ENCODE assay signal across 24 cellular contexts in genomic region chrX:31981546-31982062, GRCh38.
"Had no signal": no experiment of that assay in that cellular context is flagged by ENCODE, and none has a peak within 500 bp of the region (broad histone marks: within the 10 kb centered on the region; RNA-seq: fewer than 3 reads in every experiment).

No MANE protein-coding gene starts in this region.

- H3K27me3 Mint-ChIP-seq: activated naive CD8-positive, alpha-beta T cell treated with anti-CD3 and anti-CD28 coated beads for 36 hours; type B pancreatic cell had no signal

- DNase-seq: activated CD4-positive, alpha-beta T cell treated with anti-CD3 and anti-CD28 coated beads for 4 hours; activated CD4-positive, alpha-beta T cell treated with anti-CD3 and anti-CD28 coated beads, Interleukin-2, amount 50 U/mL, for 48 hours; activated CD4-positive, CD25-positive, alpha-beta regulatory T cell; activated CD8-positive, alpha-beta memory T cell treated with anti-CD3 and anti-CD28 coated beads, Interleukin-2, amount 50 U/mL, for 48 hours; activated naive CD4-positive, alpha-beta T cell treated with Interleukin-2 at 50 U/mL for 16 hours; activated naive CD8-positive, alpha-beta T cell treated with anti-CD3 and anti-CD28 coated beads for 36 hours; activated T-cell treated with anti-CD3 and anti-CD28 coated beads, Interleukin-2, amount 50 U/mL, for 48 hours; central memory CD4-positive, alpha-beta T cell; colonic mucosa; dorsolateral prefrontal cortex; hypothalamus; left ventricle myocardium superior; midbrain; natural killer cell; spleen; stimulated activated CD4-positive, alpha-beta T cell treated with anti-CD3 and anti-CD28 coated beads, Interleukin-4, amount 100 ng/mL, for 1 hour; stimulated activated naive CD4-positive, alpha-beta T cell had no signal

- H3K4me1 Mint-ChIP-seq: activated naive CD8-positive, alpha-beta T cell treated with anti-CD3 and anti-CD28 coated beads for 36 hours; natural killer cell had no signal

- H3K4me3 ChIP-seq: colonic mucosa, dorsolateral prefrontal cortex, gastroesophageal sphincter, prostate gland, right atrium auricular region, spleen, thoracic aorta, vagina had no signal

- H3K27ac ChIP-seq: colonic mucosa, dorsolateral prefrontal cortex, epithelial cell of prostate, gastroesophageal sphincter, prostate gland, right atrium auricular region, spleen, thoracic aorta, vagina had no signal

- H3K4me3 Mint-ChIP-seq: activated naive CD8-positive, alpha-beta T cell treated with anti-CD3 and anti-CD28 coated beads for 36 hours; natural killer cell; type B pancreatic cell had no signal

- H3K9me3 Mint-ChIP-seq: activated naive CD8-positive, alpha-beta T cell treated with anti-CD3 and anti-CD28 coated beads for 36 hours; type B pancreatic cell had no signal

- H3K36me3 Mint-ChIP-seq: activated naive CD8-positive, alpha-beta T cell treated with anti-CD3 and anti-CD28 coated beads for 36 hours; natural killer cell; type B pancreatic cell had no signal

- H3K27me3 ChIP-seq: colonic mucosa, gastroesophageal sphincter, right atrium auricular region, spleen, vagina had no signal

- ATAC-seq: gastroesophageal sphincter, left ventricle myocardium superior, natural killer cell had no signal

- H3K4me1 ChIP-seq: colonic mucosa, gastroesophageal sphincter, prostate gland, right atrium auricular region, spleen, vagina had no signal

- H3K9me3 ChIP-seq: colonic mucosa, gastroesophageal sphincter, prostate gland, right atrium auricular region, spleen, thoracic aorta, vagina had no signal

- H3K36me3 ChIP-seq: colonic mucosa, gastroesophageal sphincter, prostate gland, right atrium auricular region, spleen, thoracic aorta, vagina had no signal
